Comparison of ENCODE assay signal across 2 cellular contexts in genomic region chr18:75201273-75201898, GRCh38.
TF ChIP-seq lines count a peak whose summit lies in the region.

No MANE protein-coding gene starts in this region.

TF ChIP-seq in H1, 55 proteins besides CTCF, POLR2A, EP300 and RAD21:
- no peak for TF ChIP-seq GTF2F1 (IDR thresholded peaks at IDR 0.05; ENCODE audit: borderline replicate concordance, low read depth, low read length)
- TF ChIP-seq SIX5 (IDR thresholded peaks at IDR 0.05; ENCODE audit: low read depth, low read length): no peak
- no peak for TF ChIP-seq RNF2 (IDR thresholded peaks at IDR 0.05; ENCODE audit: borderline replicate concordance, low read depth, low read length, missing control alignments, poor library complexity, severe bottlenecking)
- TF ChIP-seq KDM5A (IDR thresholded peaks at IDR 0.05; ENCODE audit: low read length): no peak
- TF ChIP-seq, protein P1, sequence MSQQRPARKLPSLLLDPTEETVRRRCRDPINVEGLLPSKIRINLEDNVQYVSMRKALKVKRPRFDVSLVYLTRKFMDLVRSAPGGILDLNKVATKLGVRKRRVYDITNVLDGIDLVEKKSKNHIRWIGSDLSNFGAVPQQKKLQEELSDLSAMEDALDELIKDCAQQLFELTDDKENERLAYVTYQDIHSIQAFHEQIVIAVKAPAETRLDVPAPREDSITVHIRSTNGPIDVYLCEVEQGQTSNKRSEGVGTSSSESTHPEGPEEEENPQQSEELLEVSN (IDR thresholded peaks at IDR 0.05): no peak
- no peak for TF ChIP-seq ATF2 (IDR thresholded peaks at IDR 0.05; ENCODE audit: low read length)
- no peak for TF ChIP-seq EZH2 (IDR thresholded peaks at IDR 0.05; ENCODE audit: low read depth, low read length, severe bottlenecking)
- TF ChIP-seq TEAD4 (IDR thresholded peaks at IDR 0.05; ENCODE audit: low read depth, low read length): no peak
- TF ChIP-seq, protein P2, sequence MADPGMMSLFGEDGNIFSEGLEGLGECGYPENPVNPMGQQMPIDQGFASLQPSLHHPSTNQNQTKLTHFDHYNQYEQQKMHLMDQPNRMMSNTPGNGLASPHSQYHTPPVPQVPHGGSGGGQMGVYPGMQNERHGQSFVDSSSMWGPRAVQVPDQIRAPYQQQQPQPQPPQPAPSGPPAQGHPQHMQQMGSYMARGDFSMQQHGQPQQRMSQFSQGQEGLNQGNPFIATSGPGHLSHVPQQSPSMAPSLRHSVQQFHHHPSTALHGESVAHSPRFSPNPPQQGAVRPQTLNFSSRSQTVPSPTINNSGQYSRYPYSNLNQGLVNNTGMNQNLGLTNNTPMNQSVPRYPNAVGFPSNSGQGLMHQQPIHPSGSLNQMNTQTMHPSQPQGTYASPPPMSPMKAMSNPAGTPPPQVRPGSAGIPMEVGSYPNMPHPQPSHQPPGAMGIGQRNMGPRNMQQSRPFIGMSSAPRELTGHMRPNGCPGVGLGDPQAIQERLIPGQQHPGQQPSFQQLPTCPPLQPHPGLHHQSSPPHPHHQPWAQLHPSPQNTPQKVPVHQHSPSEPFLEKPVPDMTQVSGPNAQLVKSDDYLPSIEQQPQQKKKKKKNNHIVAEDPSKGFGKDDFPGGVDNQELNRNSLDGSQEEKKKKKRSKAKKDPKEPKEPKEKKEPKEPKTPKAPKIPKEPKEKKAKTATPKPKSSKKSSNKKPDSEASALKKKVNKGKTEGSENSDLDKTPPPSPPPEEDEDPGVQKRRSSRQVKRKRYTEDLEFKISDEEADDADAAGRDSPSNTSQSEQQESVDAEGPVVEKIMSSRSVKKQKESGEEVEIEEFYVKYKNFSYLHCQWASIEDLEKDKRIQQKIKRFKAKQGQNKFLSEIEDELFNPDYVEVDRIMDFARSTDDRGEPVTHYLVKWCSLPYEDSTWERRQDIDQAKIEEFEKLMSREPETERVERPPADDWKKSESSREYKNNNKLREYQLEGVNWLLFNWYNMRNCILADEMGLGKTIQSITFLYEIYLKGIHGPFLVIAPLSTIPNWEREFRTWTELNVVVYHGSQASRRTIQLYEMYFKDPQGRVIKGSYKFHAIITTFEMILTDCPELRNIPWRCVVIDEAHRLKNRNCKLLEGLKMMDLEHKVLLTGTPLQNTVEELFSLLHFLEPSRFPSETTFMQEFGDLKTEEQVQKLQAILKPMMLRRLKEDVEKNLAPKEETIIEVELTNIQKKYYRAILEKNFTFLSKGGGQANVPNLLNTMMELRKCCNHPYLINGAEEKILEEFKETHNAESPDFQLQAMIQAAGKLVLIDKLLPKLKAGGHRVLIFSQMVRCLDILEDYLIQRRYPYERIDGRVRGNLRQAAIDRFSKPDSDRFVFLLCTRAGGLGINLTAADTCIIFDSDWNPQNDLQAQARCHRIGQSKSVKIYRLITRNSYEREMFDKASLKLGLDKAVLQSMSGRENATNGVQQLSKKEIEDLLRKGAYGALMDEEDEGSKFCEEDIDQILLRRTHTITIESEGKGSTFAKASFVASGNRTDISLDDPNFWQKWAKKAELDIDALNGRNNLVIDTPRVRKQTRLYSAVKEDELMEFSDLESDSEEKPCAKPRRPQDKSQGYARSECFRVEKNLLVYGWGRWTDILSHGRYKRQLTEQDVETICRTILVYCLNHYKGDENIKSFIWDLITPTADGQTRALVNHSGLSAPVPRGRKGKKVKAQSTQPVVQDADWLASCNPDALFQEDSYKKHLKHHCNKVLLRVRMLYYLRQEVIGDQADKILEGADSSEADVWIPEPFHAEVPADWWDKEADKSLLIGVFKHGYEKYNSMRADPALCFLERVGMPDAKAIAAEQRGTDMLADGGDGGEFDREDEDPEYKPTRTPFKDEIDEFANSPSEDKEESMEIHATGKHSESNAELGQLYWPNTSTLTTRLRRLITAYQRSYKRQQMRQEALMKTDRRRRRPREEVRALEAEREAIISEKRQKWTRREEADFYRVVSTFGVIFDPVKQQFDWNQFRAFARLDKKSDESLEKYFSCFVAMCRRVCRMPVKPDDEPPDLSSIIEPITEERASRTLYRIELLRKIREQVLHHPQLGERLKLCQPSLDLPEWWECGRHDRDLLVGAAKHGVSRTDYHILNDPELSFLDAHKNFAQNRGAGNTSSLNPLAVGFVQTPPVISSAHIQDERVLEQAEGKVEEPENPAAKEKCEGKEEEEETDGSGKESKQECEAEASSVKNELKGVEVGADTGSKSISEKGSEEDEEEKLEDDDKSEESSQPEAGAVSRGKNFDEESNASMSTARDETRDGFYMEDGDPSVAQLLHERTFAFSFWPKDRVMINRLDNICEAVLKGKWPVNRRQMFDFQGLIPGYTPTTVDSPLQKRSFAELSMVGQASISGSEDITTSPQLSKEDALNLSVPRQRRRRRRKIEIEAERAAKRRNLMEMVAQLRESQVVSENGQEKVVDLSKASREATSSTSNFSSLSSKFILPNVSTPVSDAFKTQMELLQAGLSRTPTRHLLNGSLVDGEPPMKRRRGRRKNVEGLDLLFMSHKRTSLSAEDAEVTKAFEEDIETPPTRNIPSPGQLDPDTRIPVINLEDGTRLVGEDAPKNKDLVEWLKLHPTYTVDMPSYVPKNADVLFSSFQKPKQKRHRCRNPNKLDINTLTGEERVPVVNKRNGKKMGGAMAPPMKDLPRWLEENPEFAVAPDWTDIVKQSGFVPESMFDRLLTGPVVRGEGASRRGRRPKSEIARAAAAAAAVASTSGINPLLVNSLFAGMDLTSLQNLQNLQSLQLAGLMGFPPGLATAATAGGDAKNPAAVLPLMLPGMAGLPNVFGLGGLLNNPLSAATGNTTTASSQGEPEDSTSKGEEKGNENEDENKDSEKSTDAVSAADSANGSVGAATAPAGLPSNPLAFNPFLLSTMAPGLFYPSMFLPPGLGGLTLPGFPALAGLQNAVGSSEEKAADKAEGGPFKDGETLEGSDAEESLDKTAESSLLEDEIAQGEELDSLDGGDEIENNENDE (IDR thresholded peaks at IDR 0.05; ENCODE audit: insufficient replicate concordance, low read length): no peak
- TF ChIP-seq NANOG (IDR thresholded peaks at IDR 0.05; ENCODE audit: insufficient read depth, low read depth, low read length, poor library complexity, severe bottlenecking): no peak
- no peak for TF ChIP-seq SUZ12 (IDR thresholded peaks at IDR 0.05; ENCODE audit: low read length)
- no peak for TF ChIP-seq FOSL1 (IDR thresholded peaks at IDR 0.05; ENCODE audit: insufficient read depth, low read depth, low read length)
TF ChIP-seq in H1: peak in this region for 0.

TF ChIP-seq in WTC11, 78 proteins besides CTCF, POLR2A, EP300 and RAD21:
- TF ChIP-seq PRDM15 (CRISPR knock-in tag; IDR thresholded peaks at IDR 0.05) (no peak), USF2 (CRISPR knock-in tag; IDR thresholded peaks at IDR 0.05) (no peak), RORB (CRISPR knock-in tag; IDR thresholded peaks at IDR 0.05) (no peak), ATF2 (CRISPR knock-in tag; IDR thresholded peaks at IDR 0.05; ENCODE audit: borderline replicate concordance, low read depth) (no peak), USF1 (CRISPR knock-in tag; IDR thresholded peaks at IDR 0.05) (no peak), NR1H2 (CRISPR knock-in tag; IDR thresholded peaks at IDR 0.05) (no peak), MAX (CRISPR knock-in tag; IDR thresholded peaks at IDR 0.05) (no peak), OVOL2 (CRISPR knock-in tag; IDR thresholded peaks at IDR 0.05; ENCODE audit: borderline replicate concordance) (no peak), ZNF219 (CRISPR knock-in tag; IDR thresholded peaks at IDR 0.05; ENCODE audit: borderline replicate concordance) (no peak), MXD4 (CRISPR knock-in tag; IDR thresholded peaks at IDR 0.05; ENCODE audit: borderline replicate concordance) (no peak)
- TF ChIP-seq, protein P3, sequence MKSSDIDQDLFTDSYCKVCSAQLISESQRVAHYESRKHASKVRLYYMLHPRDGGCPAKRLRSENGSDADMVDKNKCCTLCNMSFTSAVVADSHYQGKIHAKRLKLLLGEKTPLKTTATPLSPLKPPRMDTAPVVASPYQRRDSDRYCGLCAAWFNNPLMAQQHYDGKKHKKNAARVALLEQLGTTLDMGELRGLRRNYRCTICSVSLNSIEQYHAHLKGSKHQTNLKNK (CRISPR knock-in tag; IDR thresholded peaks at IDR 0.05): no peak
- TF ChIP-seq, protein P4, sequence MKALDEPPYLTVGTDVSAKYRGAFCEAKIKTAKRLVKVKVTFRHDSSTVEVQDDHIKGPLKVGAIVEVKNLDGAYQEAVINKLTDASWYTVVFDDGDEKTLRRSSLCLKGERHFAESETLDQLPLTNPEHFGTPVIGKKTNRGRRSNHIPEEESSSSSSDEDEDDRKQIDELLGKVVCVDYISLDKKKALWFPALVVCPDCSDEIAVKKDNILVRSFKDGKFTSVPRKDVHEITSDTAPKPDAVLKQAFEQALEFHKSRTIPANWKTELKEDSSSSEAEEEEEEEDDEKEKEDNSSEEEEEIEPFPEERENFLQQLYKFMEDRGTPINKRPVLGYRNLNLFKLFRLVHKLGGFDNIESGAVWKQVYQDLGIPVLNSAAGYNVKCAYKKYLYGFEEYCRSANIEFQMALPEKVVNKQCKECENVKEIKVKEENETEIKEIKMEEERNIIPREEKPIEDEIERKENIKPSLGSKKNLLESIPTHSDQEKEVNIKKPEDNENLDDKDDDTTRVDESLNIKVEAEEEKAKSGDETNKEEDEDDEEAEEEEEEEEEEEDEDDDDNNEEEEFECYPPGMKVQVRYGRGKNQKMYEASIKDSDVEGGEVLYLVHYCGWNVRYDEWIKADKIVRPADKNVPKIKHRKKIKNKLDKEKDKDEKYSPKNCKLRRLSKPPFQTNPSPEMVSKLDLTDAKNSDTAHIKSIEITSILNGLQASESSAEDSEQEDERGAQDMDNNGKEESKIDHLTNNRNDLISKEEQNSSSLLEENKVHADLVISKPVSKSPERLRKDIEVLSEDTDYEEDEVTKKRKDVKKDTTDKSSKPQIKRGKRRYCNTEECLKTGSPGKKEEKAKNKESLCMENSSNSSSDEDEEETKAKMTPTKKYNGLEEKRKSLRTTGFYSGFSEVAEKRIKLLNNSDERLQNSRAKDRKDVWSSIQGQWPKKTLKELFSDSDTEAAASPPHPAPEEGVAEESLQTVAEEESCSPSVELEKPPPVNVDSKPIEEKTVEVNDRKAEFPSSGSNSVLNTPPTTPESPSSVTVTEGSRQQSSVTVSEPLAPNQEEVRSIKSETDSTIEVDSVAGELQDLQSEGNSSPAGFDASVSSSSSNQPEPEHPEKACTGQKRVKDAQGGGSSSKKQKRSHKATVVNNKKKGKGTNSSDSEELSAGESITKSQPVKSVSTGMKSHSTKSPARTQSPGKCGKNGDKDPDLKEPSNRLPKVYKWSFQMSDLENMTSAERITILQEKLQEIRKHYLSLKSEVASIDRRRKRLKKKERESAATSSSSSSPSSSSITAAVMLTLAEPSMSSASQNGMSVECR (CRISPR knock-in tag; IDR thresholded peaks at IDR 0.05; ENCODE audit: borderline replicate concordance): no peak
- TF ChIP-seq, protein P5, sequence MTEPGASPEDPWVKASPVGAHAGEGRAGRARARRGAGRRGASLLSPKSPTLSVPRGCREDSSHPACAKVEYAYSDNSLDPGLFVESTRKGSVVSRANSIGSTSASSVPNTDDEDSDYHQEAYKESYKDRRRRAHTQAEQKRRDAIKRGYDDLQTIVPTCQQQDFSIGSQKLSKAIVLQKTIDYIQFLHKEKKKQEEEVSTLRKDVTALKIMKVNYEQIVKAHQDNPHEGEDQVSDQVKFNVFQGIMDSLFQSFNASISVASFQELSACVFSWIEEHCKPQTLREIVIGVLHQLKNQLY (CRISPR knock-in tag; IDR thresholded peaks at IDR 0.05): no peak
